18 cellular contexts compared by ENCODE assay signal in the genomic region with DNA sequence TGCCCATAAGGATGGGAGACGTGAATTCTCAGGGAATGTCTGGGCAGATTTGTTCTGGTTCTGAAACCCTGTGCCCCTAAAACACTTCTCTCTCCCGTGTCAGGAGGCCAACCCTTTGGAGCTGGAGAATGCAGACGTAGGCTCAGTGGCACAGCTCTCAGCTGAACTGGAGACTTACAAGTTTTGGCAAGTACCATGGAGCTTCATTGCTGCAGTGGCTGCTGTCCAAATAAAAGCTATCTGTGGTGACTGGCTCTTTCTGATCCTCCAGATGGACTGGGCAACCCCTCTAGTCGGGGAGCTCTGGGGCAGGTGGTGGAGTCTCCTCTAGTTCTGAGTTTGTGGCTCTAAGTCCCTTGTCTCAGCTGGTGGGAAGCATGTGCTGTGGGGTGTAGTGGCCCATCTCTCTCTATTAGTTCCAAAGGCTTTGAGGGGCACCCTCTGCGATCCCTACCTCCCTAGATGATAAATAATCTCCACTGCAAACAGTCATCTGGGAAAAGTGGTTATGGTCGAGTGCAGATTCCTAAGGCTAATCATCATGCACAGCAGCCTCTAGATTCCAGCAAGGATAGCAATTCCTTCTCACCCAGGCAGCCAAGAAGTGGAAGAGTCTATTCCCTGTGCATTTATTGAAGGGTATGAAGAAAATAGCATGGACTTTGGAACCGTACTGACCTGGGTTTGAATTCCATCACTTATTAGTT.
DNase-seq lines count a peak whose midpoint lies in the region; ATAC-seq and TF ChIP-seq lines count a peak whose summit lies in the region.
"Had no signal": no experiment of that assay in that cellular context is flagged by ENCODE, and none has a peak within 500 bp of the region (broad histone marks: within the 10 kb centered on the region; RNA-seq: fewer than 3 reads in every experiment).

No MANE protein-coding gene starts in this region.

- H3K4me1 Mint-ChIP-seq in stimulated activated naive CD8-positive, alpha-beta T cell treated with anti-CD3 and anti-CD28 coated beads, Interleukin-15, amount 100 ng/mL, for 72 hours, result no peaks in the 10 kb centered on the region
- no peaks in the 10 kb centered on the region for H3K4me1 Mint-ChIP-seq in progenitor cell of endocrine pancreas (ENCODE audit: low read depth)
- H3K4me1 Mint-ChIP-seq: activated naive CD4-positive, alpha-beta T cell treated with anti-CD3 and anti-CD28 coated beads, Interleukin-2, amount 10 ng/mL, durations not matched to agents 7 days and 5 days had no signal

- peaks cover 6% of the 10 kb centered on the region for H3K27me3 Mint-ChIP-seq in stimulated activated naive CD8-positive, alpha-beta T cell treated with anti-CD3 and anti-CD28 coated beads, Interleukin-15, amount 100 ng/mL, for 72 hours
- H3K27me3 Mint-ChIP-seq in progenitor cell of endocrine pancreas, result peaks cover 80% of the 10 kb centered on the region
- H3K27me3 Mint-ChIP-seq: activated naive CD4-positive, alpha-beta T cell treated with anti-CD3 and anti-CD28 coated beads, Interleukin-2, amount 10 ng/mL, durations not matched to agents 7 days and 5 days had no signal

- H3K9me3 Mint-ChIP-seq in stimulated activated naive CD8-positive, alpha-beta T cell treated with anti-CD3 and anti-CD28 coated beads, Interleukin-15, amount 100 ng/mL, for 72 hours, result peaks cover 6 to 13% of the 10 kb centered on the region in 2 donors
- peaks cover 7% of the 10 kb centered on the region for H3K9me3 Mint-ChIP-seq in progenitor cell of endocrine pancreas (ENCODE audit: low read depth)
- H3K9me3 Mint-ChIP-seq: activated naive CD4-positive, alpha-beta T cell treated with anti-CD3 and anti-CD28 coated beads, Interleukin-2, amount 10 ng/mL, durations not matched to agents 7 days and 5 days had no signal

- no peaks in the 10 kb centered on the region for H3K36me3 Mint-ChIP-seq in progenitor cell of endocrine pancreas (ENCODE audit: insufficient read depth)
- H3K36me3 Mint-ChIP-seq: activated naive CD4-positive, alpha-beta T cell treated with anti-CD3 and anti-CD28 coated beads, Interleukin-2, amount 10 ng/mL, durations not matched to agents 7 days and 5 days had no signal

- H3K4me3 ChIP-seq in skeletal muscle cell (ENCODE audit: low read depth, low read length), result no peak overlapping the region
- H3K4me3 ChIP-seq: heart left ventricle had no signal

- no peak overlapping the region for H3K4me3 Mint-ChIP-seq in stimulated activated naive CD8-positive, alpha-beta T cell treated with anti-CD3 and anti-CD28 coated beads, Interleukin-15, amount 100 ng/mL, for 72 hours
- H3K4me3 Mint-ChIP-seq in progenitor cell of endocrine pancreas (ENCODE audit: low read depth), result no peak overlapping the region
- H3K4me3 Mint-ChIP-seq: activated naive CD4-positive, alpha-beta T cell treated with anti-CD3 and anti-CD28 coated beads, Interleukin-2, amount 10 ng/mL, durations not matched to agents 7 days and 5 days had no signal

- DNase-seq in NCI-H2171 treated with DMSO at 0.1 percent for 48 hours (lab: John Stamatoyannopoulos, UW) (peak; percentile 33), NCI-H2171 (lab: John Stamatoyannopoulos, UW) (no peak), RPMI7951 (ENCODE audit: low read depth) (peak; percentile 31), fibroblast of gingiva (ENCODE audit: low read depth) (peak; percentile 38), skeletal muscle cell (ENCODE audit: low read depth) (peak; percentile 25), progenitor cell of endocrine pancreas (ENCODE audit: low spot score, unreplicated experiment) (no peak)
- no peak for DNase-seq in stimulated activated naive CD8-positive, alpha-beta T cell treated with anti-CD3 and anti-CD28 coated beads, Interleukin-15, amount 100 ng/mL, for 72 hours
- DNase-seq: activated CD8-positive, alpha-beta memory T cell treated with anti-CD3 and anti-CD28 coated beads, Interleukin-2, amount 50 U/mL, for 4 hours; activated naive CD4-positive, alpha-beta T cell treated with anti-CD3 and anti-CD28 coated beads, Interleukin-2, amount 10 ng/mL, durations not matched to agents 7 days and 5 days; central memory CD4-positive, alpha-beta T cell; heart left ventricle; Karpas-422; NCI-H187 treated with DMSO at 0.1 percent for 48 hours; NCI-H748 treated with DMSO at 0.1 percent for 48 hours; posterior cingulate gyrus; T-helper 2 cell had no signal

- TF ChIP-seq CTCF in progenitor cell of endocrine pancreas (IDR thresholded peaks at IDR 0.05; ENCODE audit: unreplicated experiment), result no peak

- no peak for ATAC-seq in GM21423 (IDR thresholded peaks at IDR 0.05; ENCODE audit: unreplicated experiment)
- ATAC-seq in stimulated activated naive CD8-positive, alpha-beta T cell treated with anti-CD3 and anti-CD28 coated beads, Interleukin-15, amount 100 ng/mL, for 72 hours, result no peak
- ATAC-seq: activated CD4-positive, CD25-positive, alpha-beta regulatory T cell treated with anti-CD3 and anti-CD28 coated beads, Interleukin-2, amount 50 U/mL, for 24 hours had no signal

- H3K27ac Mint-ChIP-seq in stimulated activated naive CD8-positive, alpha-beta T cell treated with anti-CD3 and anti-CD28 coated beads, Interleukin-15, amount 100 ng/mL, for 72 hours, result no peak overlapping the region
- H3K27ac Mint-ChIP-seq in progenitor cell of endocrine pancreas, result no peak overlapping the region
- H3K27ac Mint-ChIP-seq: activated naive CD4-positive, alpha-beta T cell treated with anti-CD3 and anti-CD28 coated beads, Interleukin-2, amount 10 ng/mL, durations not matched to agents 7 days and 5 days had no signal

Comparison
In these comparisons a context has a peak if more than half of its experiments do, and no peak if none do; other contexts are left out.
1. DNase-seq: peak in NCI-H2171 treated with DMSO at 0.1 percent for 48 hours (single experiment), RPMI7951 (single experiment), fibroblast of gingiva (single experiment) and skeletal muscle cell (single experiment); none in NCI-H2171 (single experiment), stimulated activated naive CD8-positive, alpha-beta T cell treated with anti-CD3 and anti-CD28 coated beads, Interleukin-15, amount 100 ng/mL, for 72 hours (0 of 2) and progenitor cell of endocrine pancreas (single experiment).